ENCODE assay signal across 29 cellular contexts in genomic region chr11:84663731-84664130, GRCh38.
"Had no signal": no experiment of that assay in that cellular context is flagged by ENCODE, and none has a peak within 500 bp of the region (broad histone marks: within the 10 kb centered on the region; RNA-seq: fewer than 3 reads in every experiment).

No MANE protein-coding gene starts in this region.

- DNase-seq: naive thymus-derived CD8-positive, alpha-beta T cell; nephron progenitor cell; nucleus accumbens; posterior cingulate gyrus; psoas muscle; right cardiac atrium; right lobe of liver; sigmoid colon; small intestine; stimulated activated CD4-positive, alpha-beta T cell treated with anti-CD3 and anti-CD28 coated beads, Interleukin-15, amount 100 ng/mL, for 24 hours; stimulated activated CD4-positive, alpha-beta T cell treated with anti-CD3 and anti-CD28 coated beads, Interleukin-2, amount 100 ng/mL, for 24 hours; stimulated activated CD4-positive, alpha-beta T cell treated with anti-CD3 and anti-CD28 coated beads, Interleukin-2, amount 100 ng/mL, for 48 hours; stimulated activated CD4-positive, alpha-beta T cell treated with anti-CD3 and anti-CD28 coated beads, Interleukin-4, amount 100 ng/mL, for 24 hours; stimulated activated naive B cell treated with anti-CD40 and anti-IgM and Interleukin-4, amounts not matched to agents 10 μg/mL and 1 μg/mL and 100 μg/mL, for 72 hours; stimulated activated naive CD4-positive, alpha-beta T cell treated with Interleukin-2 at 50 U/mL for 16 hours; stomach; thyroid gland; trophoblast cell; upper lobe of left lung had no signal

- H3K27ac Mint-ChIP-seq: naive thymus-derived CD8-positive, alpha-beta T cell; natural killer cell treated with Interleukin-12 subunit alpha and Interleukin-12 subunit beta and Interleukin-15 and Interleukin-18, amount 100 ng/mL, for 72 hours; nephron progenitor cell; progenitor cell of endocrine pancreas; stimulated activated effector memory CD8-positive, alpha-beta T cell treated with anti-CD3 and anti-CD28 coated beads, Interleukin-12 subunit alpha, Interleukin-12 subunit beta, amount 100 ng/mL, for 72 hours; stimulated activated naive B cell treated with anti-CD40 and anti-IgM and Interleukin-4, amounts not matched to agents 10 μg/mL and 1 μg/mL and 100 μg/mL, for 72 hours; stimulated activated naive CD8-positive, alpha-beta T cell treated with anti-CD3 and anti-CD28 coated beads, Interleukin-15, Interleukin-2, amounts not matched to agents 100 ng/mL and 50 ng/mL, for 24 hours had no signal

- H3K4me3 ChIP-seq: psoas muscle, right lobe of liver, sigmoid colon, stomach, thoracic aorta, thyroid gland, tibial nerve, upper lobe of left lung, vagina had no signal

- H3K4me1 ChIP-seq: parathyroid adenoma, psoas muscle, right lobe of liver, sigmoid colon, stomach, thyroid gland, tibial nerve, upper lobe of left lung, vagina had no signal

- H2AFZ ChIP-seq: parathyroid adenoma had no signal

- H3K27ac ChIP-seq: neutrophil, parathyroid adenoma, psoas muscle, right lobe of liver, sigmoid colon, stomach, thoracic aorta, thyroid gland, tibial nerve, upper lobe of left lung, vagina had no signal

- H3K79me2 ChIP-seq: parathyroid adenoma had no signal

- H3K36me3 Mint-ChIP-seq: natural killer cell treated with Interleukin-12 subunit alpha and Interleukin-12 subunit beta and Interleukin-15 and Interleukin-18, amount 100 ng/mL, for 72 hours; stimulated activated effector memory CD8-positive, alpha-beta T cell treated with anti-CD3 and anti-CD28 coated beads, Interleukin-12 subunit alpha, Interleukin-12 subunit beta, amount 100 ng/mL, for 72 hours; stimulated activated naive B cell treated with anti-CD40 and anti-IgM and Interleukin-4, amounts not matched to agents 10 μg/mL and 1 μg/mL and 100 μg/mL, for 72 hours had no signal

- H3K27me3 ChIP-seq: neutrophil, right lobe of liver, sigmoid colon, stomach, thyroid gland, tibial nerve, upper lobe of left lung, vagina had no signal

- ATAC-seq: naive thymus-derived CD8-positive, alpha-beta T cell; natural killer cell treated with Interleukin-12 subunit alpha and Interleukin-12 subunit beta and Interleukin-15 and Interleukin-18, amount 100 ng/mL, for 72 hours; psoas muscle; right cardiac atrium; right lobe of liver; stimulated activated effector memory CD8-positive, alpha-beta T cell treated with anti-CD3 and anti-CD28 coated beads, Interleukin-12 subunit alpha, Interleukin-12 subunit beta, amount 100 ng/mL, for 72 hours; stimulated activated naive B cell treated with anti-CD40 and anti-IgM and Interleukin-4, amounts not matched to agents 10 μg/mL and 1 μg/mL and 100 μg/mL, for 72 hours had no signal

- H3K4me3 Mint-ChIP-seq: naive thymus-derived CD8-positive, alpha-beta T cell; natural killer cell treated with Interleukin-12 subunit alpha and Interleukin-12 subunit beta and Interleukin-15 and Interleukin-18, amount 100 ng/mL, for 72 hours; nephron progenitor cell; neural crest cell; stimulated activated effector memory CD8-positive, alpha-beta T cell treated with anti-CD3 and anti-CD28 coated beads, Interleukin-12 subunit alpha, Interleukin-12 subunit beta, amount 100 ng/mL, for 72 hours; stimulated activated naive B cell treated with anti-CD40 and anti-IgM and Interleukin-4, amounts not matched to agents 10 μg/mL and 1 μg/mL and 100 μg/mL, for 72 hours; stimulated activated naive CD8-positive, alpha-beta T cell treated with anti-CD3 and anti-CD28 coated beads, Interleukin-15, Interleukin-2, amounts not matched to agents 100 ng/mL and 50 ng/mL, for 24 hours had no signal

- H3K27me3 Mint-ChIP-seq: naive thymus-derived CD8-positive, alpha-beta T cell; natural killer cell treated with Interleukin-12 subunit alpha and Interleukin-12 subunit beta and Interleukin-15 and Interleukin-18, amount 100 ng/mL, for 72 hours; progenitor cell of endocrine pancreas; stimulated activated naive B cell treated with anti-CD40 and anti-IgM and Interleukin-4, amounts not matched to agents 10 μg/mL and 1 μg/mL and 100 μg/mL, for 72 hours; stimulated activated naive CD8-positive, alpha-beta T cell treated with anti-CD3 and anti-CD28 coated beads, Interleukin-15, Interleukin-2, amounts not matched to agents 100 ng/mL and 50 ng/mL, for 24 hours had no signal

- H3K9ac ChIP-seq: parathyroid adenoma had no signal

- H3K36me3 ChIP-seq: neutrophil, right lobe of liver, sigmoid colon, stomach, thoracic aorta, thyroid gland, tibial nerve, upper lobe of left lung, vagina had no signal

- H3K9me3 ChIP-seq: neutrophil, psoas muscle, right lobe of liver, sigmoid colon, stomach, thoracic aorta, thyroid gland, tibial nerve, upper lobe of left lung, vagina had no signal

- H3K4me1 Mint-ChIP-seq: naive thymus-derived CD8-positive, alpha-beta T cell; nephron progenitor cell; neural crest cell; stimulated activated effector memory CD8-positive, alpha-beta T cell treated with anti-CD3 and anti-CD28 coated beads, Interleukin-12 subunit alpha, Interleukin-12 subunit beta, amount 100 ng/mL, for 72 hours; stimulated activated naive B cell treated with anti-CD40 and anti-IgM and Interleukin-4, amounts not matched to agents 10 μg/mL and 1 μg/mL and 100 μg/mL, for 72 hours had no signal

- H3K9me3 Mint-ChIP-seq: nephron progenitor cell had no signal
